Comparison of ENCODE assay signal across 8 cellular contexts in the genomic region with DNA sequence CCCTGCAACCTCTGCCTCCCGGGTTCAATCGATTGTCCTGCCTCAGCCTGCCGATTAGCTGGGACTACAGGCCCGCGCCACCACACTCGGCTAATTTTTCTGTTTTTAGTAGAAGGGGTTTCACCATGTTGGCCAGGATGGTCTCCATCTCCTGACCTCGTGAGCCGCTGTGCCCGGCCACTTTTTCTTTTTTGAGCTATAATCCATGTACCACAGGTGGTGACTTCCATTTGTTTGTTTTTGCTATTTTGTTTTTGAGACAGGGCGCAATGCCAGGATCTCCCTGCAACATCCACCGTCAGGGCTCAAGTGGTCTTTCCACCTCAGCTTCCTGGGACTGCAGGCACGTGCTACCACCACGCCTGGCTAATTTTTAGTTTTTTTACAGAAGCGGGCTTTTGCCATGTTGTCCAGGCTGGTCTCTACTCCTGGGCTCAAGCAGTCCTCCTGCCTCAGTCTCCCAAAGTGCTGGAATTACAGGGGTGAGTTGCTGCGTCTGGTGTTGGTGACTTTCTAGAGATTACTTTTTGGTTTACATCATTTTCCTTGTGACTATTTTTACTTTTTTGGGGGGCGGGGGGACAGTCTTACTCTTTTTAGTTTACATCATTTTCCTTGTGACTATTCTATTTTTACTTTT. TPM values are rescaled to one million over a fixed set of nuclear protein-coding genes. Genes with fewer than 3 reads are reported as not detected.
DNase-seq lines count a peak whose midpoint lies in the region; ATAC-seq and TF ChIP-seq lines count a peak whose summit lies in the region.

No MANE protein-coding gene starts in this region.

- H3K14ac ChIP-seq in IMR-90 (replicated peaks; ENCODE audit: low read depth, low read length): peak overlapping the region; percentile 82

- H3K4me3 ChIP-seq in AG04450 (ENCODE audit: low read depth, low read length) (peak overlapping the region; percentile 92), IMR-90 (ENCODE audit: insufficient read depth, low read depth, low read length) (peak overlapping the region; percentile 93), breast epithelium (peak overlapping the region; percentile 78 to 94 (median 90)), mucosa of stomach (ENCODE audit: low read length) (peak overlapping the region; percentile 22)

- peak overlapping the region; percentile 6 for H2AK9ac ChIP-seq in IMR-90 (replicated peaks; ENCODE audit: low read depth, low read length, poor library complexity)

- 0 out of 2 replicates have a peak overlapping the region, but pooled peaks have one; percentile 42 for H3K18ac ChIP-seq in IMR-90 (ENCODE audit: low read depth, low read length)

- TF ChIP-seq POLR2A in IMR-90 (IDR thresholded peaks at IDR 0.05; ENCODE audit: low read depth, low read length) (no peak), breast epithelium (IDR thresholded peaks at IDR 0.05) (no peak)

- H4K20me1 ChIP-seq in IMR-90 (ENCODE audit: insufficient read depth, low read length): peaks cover 50% of the 10 kb centered on the region

- H4K5ac ChIP-seq in IMR-90 (ENCODE audit: low read depth, low read length): peak overlapping the region; percentile 36; the same call in 1 of the 2 replicates

- H3K4ac ChIP-seq in IMR-90 (ENCODE audit: low read depth, low read length): peak overlapping the region; percentile 4; the same call in 1 of the 2 replicates

- 2% methylated on average over 10 of the region's 16 CpGs; no CpG with 5 or more reads in 1 of the 2 experiments for WGBS in IMR-90 (ENCODE audit: extremely low coverage in 2 of 2, insufficient read length in 1 of 2), 2 experiments

- peaks cover 43% of the 10 kb centered on the region for H3K36me3 ChIP-seq in IMR-90 (ENCODE audit: control insufficient read depth, insufficient read depth, low read length)
- no peaks in the 10 kb centered on the region for H3K36me3 ChIP-seq in breast epithelium
- H3K36me3 ChIP-seq in mucosa of stomach (ENCODE audit: control insufficient read depth, insufficient read depth, low read length): peaks cover 12% of the 10 kb centered on the region

- H2BK15ac ChIP-seq in IMR-90 (ENCODE audit: low read depth, low read length): no peak overlapping the region

- H2AFZ ChIP-seq in IMR-90 (replicated peaks; ENCODE audit: low read length, poor library complexity): no peak overlapping the region

- DNase-seq in AG04450 (ENCODE audit: low read depth, low spot score) (no peak), IMR-90 (peak; percentile 13), breast epithelium (ENCODE audit: low spot score in 2 of 2) (no peak), AG08395 (ENCODE audit: low spot score) (no peak), RPMI8226 (no peak), NCI-H526 treated with DMSO at 0.1 percent for 48 hours (lab: John Stamatoyannopoulos, UW) (no peak), cerebellar nuclear complex (lab: John Stamatoyannopoulos, UW) (no peak)

- 0 out of 2 replicates have a peak overlapping the region, but pooled peaks have one; percentile 49 for H3K56ac ChIP-seq in IMR-90 (ENCODE audit: extremely low read depth, insufficient read depth, low read length)

- peak overlapping the region; percentile 94 for H3K4me2 ChIP-seq in IMR-90 (ENCODE audit: low read depth, low read length)

- H2BK120ac ChIP-seq in IMR-90 (ENCODE audit: low read depth, low read length): no peak overlapping the region

- TF ChIP-seq RAD21 in IMR-90 (IDR thresholded peaks at IDR 0.05; ENCODE audit: low read length): no peak

- H2BK20ac ChIP-seq in IMR-90 (ENCODE audit: low read depth, low read length): no peak overlapping the region

- H3K27ac ChIP-seq in AG04450 (ENCODE audit: low read depth, low read length) (peak overlapping the region; percentile 65), IMR-90 (ENCODE audit: insufficient read depth, low read length) (peak overlapping the region; percentile 79), breast epithelium (peak overlapping the region; percentile 65 to 74)

- H3K9me1 ChIP-seq in IMR-90 (ENCODE audit: insufficient read depth, low read length): peaks cover 7% of the 10 kb centered on the region; the same call in 1 of the 2 replicates

- peak overlapping the region; percentile 98 for H3K9ac ChIP-seq in IMR-90 (ENCODE audit: low read depth, low read length)
- peak overlapping the region; percentile 74 for H3K9ac ChIP-seq in mucosa of stomach (ENCODE audit: low read length)

- intact Hi-C loops in IMR-90 (cut with micrococcal nuclease) (no loop called here), breast epithelium (cut with DNase I; ENCODE audit: low total_unique reads) (loop anchor here (5.0 to 10.0 kb wide), 2 partner anchors 154 to 181 kb away; a partner anchor contains a TSS)

- CTCF ChIA-PET in AG04450 (lab: Charles Lee) (interaction anchor here (1.7 kb wide), 1 partner anchor 40 kb away, joined by 4 read pairs; no protein-coding TSS in a partner anchor), IMR-90 (lab: Yijun Ruan, JAX) (interaction anchor here (0.6 kb wide), 1 partner anchor 140 kb away, joined by 4 read pairs; no protein-coding TSS in a partner anchor)

- dilution Hi-C loops in IMR-90 (cut with HindIII; ENCODE audit: low sequenced_read_pairs, unreplicated experiment): no loop called here

- TF ChIP-seq CTCF in AG04450 (IDR thresholded peaks at IDR 0.05; ENCODE audit: low read depth, low read length): no peak
- no peak for TF ChIP-seq CTCF in IMR-90 (conservative IDR thresholded peaks at IDR 0.05; ENCODE audit: low read depth, low read length)
- no peak for TF ChIP-seq CTCF in breast epithelium (IDR thresholded peaks at IDR 0.05)

- H4K91ac ChIP-seq in IMR-90 (ENCODE audit: insufficient read depth, low read depth, low read length): 0 out of 2 replicates have a peak overlapping the region, but pooled peaks have one; percentile 3

- BruUV-seq in IMR-90 (replicated peaks; lab: Mats Ljungman, UMichigan): no TSS peak

- peak overlapping the region; percentile 83 for H3K23ac ChIP-seq in IMR-90 (ENCODE audit: low read depth, low read length)

- H3K4me1 ChIP-seq in IMR-90 (ENCODE audit: control insufficient read depth, insufficient read depth, low read length): peaks cover 11% of the 10 kb centered on the region
- H3K4me1 ChIP-seq in breast epithelium: peaks cover 7 to 19% of the 10 kb centered on the region in 2 donors
- H3K4me1 ChIP-seq in mucosa of stomach (ENCODE audit: control insufficient read depth, insufficient read depth, low read length): peaks cover 41% of the 10 kb centered on the region

- no peaks in the 10 kb centered on the region for H3K9me3 ChIP-seq in AG04450 (ENCODE audit: control insufficient read depth, insufficient read depth, low read length)
- H3K9me3 ChIP-seq in IMR-90 (ENCODE audit: control insufficient read depth, insufficient read depth, low read length): no peaks in the 10 kb centered on the region
- H3K9me3 ChIP-seq in breast epithelium: no peaks in the 10 kb centered on the region
- H3K9me3 ChIP-seq in mucosa of stomach (ENCODE audit: control insufficient read depth, low read length): no peaks in the 10 kb centered on the region

- in situ Hi-C loops in IMR-90 (cut with MboI; ENCODE audit: low sequenced_read_pairs): loop anchor here (10.0 kb wide), 2 partner anchors 151 to 291 kb away; a partner anchor contains a TSS

- POLR2A ChIA-PET in AG04450 (lab: Yijun Ruan, JAX) (interaction anchor here (0.6 to 2.5 kb wide), 10 partner anchors 9 to 1324 kb away, joined by 3 to 19 read pairs (median 8); a partner anchor contains a TSS), IMR-90 (lab: Charles Lee; ENCODE audit: unreplicated experiment) (interaction anchor here (0.7 to 0.8 kb wide), 2 partner anchors 21 to 26 kb away, joined by 3 to 13 read pairs; a partner anchor contains a TSS)

- peak overlapping the region in 1 of 2 experiments; percentile 57; a peak in 1 of 4 replicates for H4K8ac ChIP-seq in IMR-90 (ENCODE audit: low read depth in 2 of 2, low read length in 2 of 2)

- H2BK5ac ChIP-seq in IMR-90 (ENCODE audit: low read depth, low read length, poor library complexity, severe bottlenecking): peak overlapping the region; percentile 52

- ATAC-seq in IMR-90 (ENCODE audit: low read depth): no peak

- peaks cover 26 to 48% of the 10 kb centered on the region in 2 experiments; a peak in 3 of 4 replicates for H3K79me1 ChIP-seq in IMR-90 (ENCODE audit: low read depth in 1 of 2, low read length in 2 of 2)

- H2AK5ac ChIP-seq in IMR-90 (ENCODE audit: low read depth, low read length): 0 out of 2 replicates have a peak overlapping the region, but pooled peaks have one; percentile 41

- H3K27me3 ChIP-seq in AG04450 (ENCODE audit: control insufficient read depth, insufficient read depth, low read length): no peaks in the 10 kb centered on the region
- H3K27me3 ChIP-seq in IMR-90 (ENCODE audit: control insufficient read depth, insufficient read depth, low read length): no peaks in the 10 kb centered on the region
- no peaks in the 10 kb centered on the region for H3K27me3 ChIP-seq in breast epithelium
- H3K27me3 ChIP-seq in mucosa of stomach (ENCODE audit: control insufficient read depth, insufficient read depth, low read length): no peaks in the 10 kb centered on the region

RNA-seq across cellular contexts. Expression of a gene that starts 8.6 kb away (rescaled TPM):
- polyA plus RNA-seq in AG04450 (2011; rRNA removed): 31.9 TPM in 2 replicates
- polyA minus RNA-seq in AG04450 (2011; rRNA and poly(A)+ RNA removed): 43.7 and 44.3 TPM in 2 replicates
- total RNA-seq in IMR-90 (2012; rRNA removed): 93.6 and 118 TPM in 2 replicates
- 59.4 and 61.1 TPM in 2 replicates for polyA plus RNA-seq in IMR-90 (2012; rRNA removed)
- 37.3 and 63.5 TPM in 2 replicates for polyA plus RNA-seq in IMR-90 (2012; cell fraction: cytosol; rRNA removed)
- polyA plus RNA-seq in IMR-90 (2012; cell fraction: nucleus; rRNA removed; ENCODE audit: low replicate concordance): 23.4 and 49.3 TPM in 2 replicates
- total RNA-seq in breast epithelium: 100 to 1,000 TPM; 113 to 376 (median 232) TPM

RNA-seq across cellular contexts. Expression of a gene that starts 20.8 kb away (rescaled TPM):
- polyA plus RNA-seq in AG04450 (2011; rRNA removed) (46.6 and 50.4 TPM in 2 replicates), IMR-90 (2012; rRNA removed) (93.1 and 95.3 TPM in 2 replicates)
- 22.7 and 36.9 TPM in 2 replicates for polyA minus RNA-seq in AG04450 (2011; rRNA and poly(A)+ RNA removed)
- total RNA-seq in IMR-90 (2012; rRNA removed) (94.6 and 102 TPM in 2 replicates), breast epithelium (100 to 1,000 TPM; 136 to 459 (median 202) TPM)
- 64.7 and 107 TPM in 2 replicates for polyA plus RNA-seq in IMR-90 (2012; cell fraction: cytosol; rRNA removed)
- polyA plus RNA-seq in IMR-90 (2012; cell fraction: nucleus; rRNA removed; ENCODE audit: low replicate concordance): 39.6 and 77.5 TPM in 2 replicates

RNA-seq across cellular contexts. Expression of a gene that starts 21.1 kb away (rescaled TPM):
- 1.1 and 1.2 TPM in 2 replicates for polyA plus RNA-seq in AG04450 (2011; rRNA removed)
- polyA minus RNA-seq in AG04450 (2011; rRNA and poly(A)+ RNA removed): 0.97 and 1.9 TPM in 2 replicates
- 1.3 and 1.4 TPM in 2 replicates for total RNA-seq in IMR-90 (2012; rRNA removed)
- polyA plus RNA-seq in IMR-90 (2012; rRNA removed): 0.97 and 1.0 TPM in 2 replicates
- 0.45 and 0.54 TPM in 2 replicates for polyA plus RNA-seq in IMR-90 (2012; cell fraction: cytosol; rRNA removed)
- polyA plus RNA-seq in IMR-90 (2012; cell fraction: nucleus; rRNA removed; ENCODE audit: low replicate concordance): 0.27 and 0.68 TPM in 2 replicates
- 1 to 10 TPM; 1.3 to 1.9 (median 1.6) TPM for total RNA-seq in breast epithelium

RNA-seq across cellular contexts. Expression of a gene that starts 26.5 kb away (rescaled TPM):
- polyA plus RNA-seq in AG04450 (2011; rRNA removed): 39.0 and 49.4 TPM in 2 replicates
- 27.3 and 34.4 TPM in 2 replicates for polyA minus RNA-seq in AG04450 (2011; rRNA and poly(A)+ RNA removed)
- total RNA-seq in IMR-90 (2012; rRNA removed): 23.6 and 28.5 TPM in 2 replicates
- 36.2 and 37.3 TPM in 2 replicates for polyA plus RNA-seq in IMR-90 (2012; rRNA removed)
- polyA plus RNA-seq in IMR-90 (2012; cell fraction: cytosol; rRNA removed): 32.0 and 40.9 TPM in 2 replicates
- polyA plus RNA-seq in IMR-90 (2012; cell fraction: nucleus; rRNA removed; ENCODE audit: low replicate concordance): 19.7 and 24.8 TPM in 2 replicates
- 10 to 100 TPM; 44.6 to 57.3 (median 48.9) TPM for total RNA-seq in breast epithelium

RNA-seq across cellular contexts. Expression of a gene that starts 29.4 kb away (rescaled TPM):
- polyA plus RNA-seq in AG04450 (2011; rRNA removed) (34.2 and 38.3 TPM in 2 replicates), IMR-90 (2012; rRNA removed) (55.0 and 61.0 TPM in 2 replicates)
- 22.5 and 24.8 TPM in 2 replicates for polyA minus RNA-seq in AG04450 (2011; rRNA and poly(A)+ RNA removed)
- total RNA-seq in IMR-90 (2012; rRNA removed) (48.0 and 56.3 TPM in 2 replicates), breast epithelium (10 to 100 TPM; 28.7 to 39.7 (median 32.6) TPM)
- polyA plus RNA-seq in IMR-90 (2012; cell fraction: cytosol; rRNA removed): 54.6 and 56.8 TPM in 2 replicates
- 13.0 and 15.1 TPM in 2 replicates for polyA plus RNA-seq in IMR-90 (2012; cell fraction: nucleus; rRNA removed; ENCODE audit: low replicate concordance)

Comparison
In these comparisons a context has a peak if more than half of its experiments do, and no peak if none do; other contexts are left out.
1. H3K4me3 ChIP-seq: peak in every context shown above with its lines; median percentile 93 in IMR-90; 92 in AG04450; 90 in breast epithelium; 22 in mucosa of stomach.